ENCODE assay signal across 10 cellular contexts in the genomic region with DNA sequence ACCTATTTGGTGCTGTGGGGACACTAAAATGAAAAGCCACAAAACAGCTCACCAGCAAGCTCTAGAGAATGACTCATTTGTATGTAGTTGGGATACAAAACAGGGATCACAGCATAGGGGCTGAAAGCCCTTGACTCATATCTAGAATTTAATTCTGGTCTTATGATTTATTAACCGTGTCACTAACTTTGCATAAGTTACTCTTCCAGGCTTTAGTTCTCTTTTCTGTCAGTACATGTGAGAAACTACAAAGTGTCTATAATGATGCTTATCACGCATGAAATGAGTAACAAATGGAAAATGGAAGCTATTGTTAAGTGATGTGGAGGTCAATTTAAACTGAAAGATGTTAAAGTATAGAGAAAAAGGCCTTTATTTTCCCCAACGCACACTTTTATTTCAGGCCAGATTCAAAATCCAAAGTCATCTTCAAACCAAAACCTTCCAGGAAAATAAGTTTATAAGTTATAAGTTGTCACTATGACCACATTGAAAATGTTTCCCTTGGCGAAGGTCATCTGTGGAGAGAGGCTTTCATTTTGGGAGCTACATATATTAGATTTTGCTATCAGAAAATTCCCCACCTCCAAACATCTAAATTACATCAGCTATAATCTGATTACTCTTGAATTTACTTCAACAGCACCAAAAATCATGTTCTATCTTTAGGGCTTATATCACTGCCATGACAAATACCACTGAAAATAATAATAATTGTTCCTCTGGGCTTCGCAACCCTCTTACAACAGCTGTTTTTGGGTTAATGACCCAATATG.
DNase-seq lines count a peak whose midpoint lies in the region; ATAC-seq, FAIRE-seq and TF ChIP-seq lines count a peak whose summit lies in the region.
"Had no signal": no experiment of that assay in that cellular context is flagged by ENCODE, and none has a peak within 500 bp of the region (broad histone marks: within the 10 kb centered on the region; RNA-seq: fewer than 3 reads in every experiment).

No MANE protein-coding gene starts in this region.

- no peaks in the 10 kb centered on the region for H4K20me1 ChIP-seq in HepG2 (ENCODE audit: insufficient read depth, low read length)

- DNase-seq in GM19239 (ENCODE audit: insufficient read length, low spot score): no peak
- peak; percentile 56 for DNase-seq in retinal pigment epithelial cell (ENCODE audit: low read depth)
- no peak for DNase-seq in posterior cingulate gyrus
- DNase-seq in Ammon's horn (ENCODE audit: low spot score): no peak
- no peak for DNase-seq in HepG2 (ENCODE audit: low spot score)
- DNase-seq: aorta, NCI-H146 had no signal

- H3K79me2 ChIP-seq in HepG2 (ENCODE audit: insufficient read depth, low read length): no peaks in the 10 kb centered on the region

- H3K4me1 ChIP-seq in HepG2 (ENCODE audit: insufficient read depth, low read length): no peaks in the 10 kb centered on the region

- CTCF ChIA-PET in HepG2 (lab: Yijun Ruan, JAX; ENCODE audit: low intra/inter-chr PET ratio, low total read pairs): no interaction called here

- H3K27me3 ChIP-seq in HepG2 (ENCODE audit: control insufficient read depth in 1 of 2, insufficient read depth in 2 of 2, low read length in 2 of 2): no peaks in the 10 kb centered on the region

- in situ Hi-C loops in HepG2 (cut with HindIII; ENCODE audit: extremely low pct_ligation_motif_present, low pct_unique_long_range_greater_than_20kb): no loop called here

- TF ChIP-seq EP300 in HepG2 (IDR thresholded peaks at IDR 0.05; ENCODE audit: low read depth in 2 of 2, low read length in 2 of 2): no peak
- TF ChIP-seq EP300 in HepG2 (CRISPR knock-in tag; IDR thresholded peaks at IDR 0.05; ENCODE audit: borderline replicate concordance): no peak

- POLR2A ChIA-PET in HepG2 (lab: Yijun Ruan, JAX): no interaction called here

- ATAC-seq in HG02763 (IDR thresholded peaks at IDR 0.05; ENCODE audit: unreplicated experiment) (peak; percentile 82), HepG2 (no peak)
- ATAC-seq: natural killer cell treated with Interleukin-12 subunit alpha and Interleukin-12 subunit beta and Interleukin-15 and Interleukin-18, amount 100 ng/mL, for 72 hours had no signal

- TF ChIP-seq CTCF in retinal pigment epithelial cell (conservative IDR thresholded peaks at IDR 0.05; ENCODE audit: low read depth, low read length) (no peak), HepG2 (CRISPR knock-in tag; IDR thresholded peaks at IDR 0.05) (no peak)

- TF ChIP-seq POLR2A in HepG2 (IDR thresholded peaks at IDR 0.05; ENCODE audit: insufficient read depth in 1 of 2, low read depth in 2 of 2, low read length in 2 of 2): no peak

- no peak overlapping the region for H3K9ac ChIP-seq in HepG2 (ENCODE audit: insufficient read depth, low read depth, low read length)

- peak overlapping the region in 3 of 4 donors; percentile 0 to 50 (median 45) for H3K4me3 Mint-ChIP-seq in IgD-negative memory B cell
- H3K4me3 Mint-ChIP-seq: natural killer cell treated with Interleukin-12 subunit alpha and Interleukin-12 subunit beta and Interleukin-15 and Interleukin-18, amount 100 ng/mL, for 72 hours had no signal

- H3K4me2 ChIP-seq in HepG2 (ENCODE audit: low read depth, low read length): no peak overlapping the region

- 2% methylated on average over 5 of the region's 5 CpGs for WGBS in HepG2 (ENCODE audit: low lambda C conversion rate)

- no peaks in the 10 kb centered on the region for H3K9me3 Mint-ChIP-seq in IgD-negative memory B cell

- intact Hi-C loops in posterior cingulate gyrus (cut with DNase I) (no loop called here), HepG2 (cut with micrococcal nuclease; ENCODE audit: unreplicated experiment) (no loop called here)

- no TSS peak for BruUV-seq in HepG2 (replicated peaks; lab: Mats Ljungman, UMichigan)

- H3K4me1 Mint-ChIP-seq in IgD-negative memory B cell: peaks cover 39 to 58% (median 39%) of the 10 kb centered on the region in 3 donors

- H2AFZ ChIP-seq in HepG2 (ENCODE audit: low read length): no peak overlapping the region

- H3K36me3 Mint-ChIP-seq in IgD-negative memory B cell: peaks cover 1% of the 10 kb centered on the region
- H3K36me3 Mint-ChIP-seq: natural killer cell treated with Interleukin-12 subunit alpha and Interleukin-12 subunit beta and Interleukin-15 and Interleukin-18, amount 100 ng/mL, for 72 hours had no signal

- FAIRE-seq in GM19239 (lab: Jason Lieb, UNC): peak; percentile 99
- no peak for FAIRE-seq in HepG2 (lab: Jason Lieb, UNC)

- no peaks in the 10 kb centered on the region for H3K27me3 Mint-ChIP-seq in IgD-negative memory B cell
- H3K27me3 Mint-ChIP-seq: natural killer cell treated with Interleukin-12 subunit alpha and Interleukin-12 subunit beta and Interleukin-15 and Interleukin-18, amount 100 ng/mL, for 72 hours had no signal

- H3K4me3 ChIP-seq in retinal pigment epithelial cell (ENCODE audit: low read length) (no peak overlapping the region), HepG2 (replicated peaks in 1 of 3; ENCODE audit: insufficient read depth in 1 of 3, low read depth in 2 of 3, low read length in 3 of 3) (no peak overlapping the region)

- H3K27ac ChIP-seq in HepG2 (ENCODE audit: extremely low read length, insufficient read depth, low read length): no peak overlapping the region

- peak overlapping the region; percentile 41 to 87 (median 48) for H3K27ac Mint-ChIP-seq in IgD-negative memory B cell
- H3K27ac Mint-ChIP-seq: natural killer cell treated with Interleukin-12 subunit alpha and Interleukin-12 subunit beta and Interleukin-15 and Interleukin-18, amount 100 ng/mL, for 72 hours had no signal

- no peak for TF ChIP-seq RAD21 in HepG2 (CRISPR knock-in tag; IDR thresholded peaks at IDR 0.05)

- H3K36me3 ChIP-seq in HepG2 (replicated peaks in 1 of 2; ENCODE audit: control insufficient read depth in 1 of 2, insufficient read depth in 2 of 2, low read length in 2 of 2): no peaks in the 10 kb centered on the region

- H3K9me3 ChIP-seq in HepG2 (ENCODE audit: low read length): peaks cover 93% of the 10 kb centered on the region

TF ChIP-seq in HepG2, 621 proteins besides CTCF, POLR2A, EP300 and RAD21 (continues in another document):
- TF ChIP-seq, protein P1, sequence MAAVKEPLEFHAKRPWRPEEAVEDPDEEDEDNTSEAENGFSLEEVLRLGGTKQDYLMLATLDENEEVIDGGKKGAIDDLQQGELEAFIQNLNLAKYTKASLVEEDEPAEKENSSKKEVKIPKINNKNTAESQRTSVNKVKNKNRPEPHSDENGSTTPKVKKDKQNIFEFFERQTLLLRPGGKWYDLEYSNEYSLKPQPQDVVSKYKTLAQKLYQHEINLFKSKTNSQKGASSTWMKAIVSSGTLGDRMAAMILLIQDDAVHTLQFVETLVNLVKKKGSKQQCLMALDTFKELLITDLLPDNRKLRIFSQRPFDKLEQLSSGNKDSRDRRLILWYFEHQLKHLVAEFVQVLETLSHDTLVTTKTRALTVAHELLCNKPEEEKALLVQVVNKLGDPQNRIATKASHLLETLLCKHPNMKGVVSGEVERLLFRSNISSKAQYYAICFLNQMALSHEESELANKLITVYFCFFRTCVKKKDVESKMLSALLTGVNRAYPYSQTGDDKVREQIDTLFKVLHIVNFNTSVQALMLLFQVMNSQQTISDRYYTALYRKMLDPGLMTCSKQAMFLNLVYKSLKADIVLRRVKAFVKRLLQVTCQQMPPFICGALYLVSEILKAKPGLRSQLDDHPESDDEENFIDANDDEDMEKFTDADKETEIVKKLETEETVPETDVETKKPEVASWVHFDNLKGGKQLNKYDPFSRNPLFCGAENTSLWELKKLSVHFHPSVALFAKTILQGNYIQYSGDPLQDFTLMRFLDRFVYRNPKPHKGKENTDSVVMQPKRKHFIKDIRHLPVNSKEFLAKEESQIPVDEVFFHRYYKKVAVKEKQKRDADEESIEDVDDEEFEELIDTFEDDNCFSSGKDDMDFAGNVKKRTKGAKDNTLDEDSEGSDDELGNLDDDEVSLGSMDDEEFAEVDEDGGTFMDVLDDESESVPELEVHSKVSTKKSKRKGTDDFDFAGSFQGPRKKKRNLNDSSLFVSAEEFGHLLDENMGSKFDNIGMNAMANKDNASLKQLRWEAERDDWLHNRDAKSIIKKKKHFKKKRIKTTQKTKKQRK (IDR thresholded peaks at IDR 0.05; ENCODE audit: low read length): no peak
- no peak for TF ChIP-seq ZSCAN22 (CRISPR knock-in tag; IDR thresholded peaks at IDR 0.05)
- no peak for TF ChIP-seq ZBTB21 (CRISPR knock-in tag; IDR thresholded peaks at IDR 0.05)
- TF ChIP-seq, protein P2, sequence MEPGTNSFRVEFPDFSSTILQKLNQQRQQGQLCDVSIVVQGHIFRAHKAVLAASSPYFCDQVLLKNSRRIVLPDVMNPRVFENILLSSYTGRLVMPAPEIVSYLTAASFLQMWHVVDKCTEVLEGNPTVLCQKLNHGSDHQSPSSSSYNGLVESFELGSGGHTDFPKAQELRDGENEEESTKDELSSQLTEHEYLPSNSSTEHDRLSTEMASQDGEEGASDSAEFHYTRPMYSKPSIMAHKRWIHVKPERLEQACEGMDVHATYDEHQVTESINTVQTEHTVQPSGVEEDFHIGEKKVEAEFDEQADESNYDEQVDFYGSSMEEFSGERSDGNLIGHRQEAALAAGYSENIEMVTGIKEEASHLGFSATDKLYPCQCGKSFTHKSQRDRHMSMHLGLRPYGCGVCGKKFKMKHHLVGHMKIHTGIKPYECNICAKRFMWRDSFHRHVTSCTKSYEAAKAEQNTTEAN (CRISPR knock-in tag; conservative IDR thresholded peaks at IDR 0.05): no peak
- no peak for TF ChIP-seq TOPORS (CRISPR knock-in tag; IDR thresholded peaks at IDR 0.05)
- TF ChIP-seq ASH2L (IDR thresholded peaks at IDR 0.05; ENCODE audit: insufficient read length, low read depth, low read length): no peak
- no peak for TF ChIP-seq SRY (CRISPR knock-in tag; IDR thresholded peaks at IDR 0.05)
- TF ChIP-seq RFX5 (IDR thresholded peaks at IDR 0.05; ENCODE audit: low read depth, low read length): no peak
- TF ChIP-seq ZNF816 (CRISPR knock-in tag; IDR thresholded peaks at IDR 0.05; ENCODE audit: borderline replicate concordance): no peak
